In genomic region chr13:49681837-49682236, GRCh38 we compare ENCODE assay signal across 12 cellular contexts. TPM values are rescaled to one million over a fixed set of nuclear protein-coding genes. Genes with fewer than 3 reads are reported as not detected.
DNase-seq lines count a peak whose midpoint lies in the region; ATAC-seq, FAIRE-seq and TF ChIP-seq lines count a peak whose summit lies in the region.
"Had no signal": no experiment of that assay in that cellular context is flagged by ENCODE, and none has a peak within 500 bp of the region (broad histone marks: within the 10 kb centered on the region; RNA-seq: fewer than 3 reads in every experiment).

No MANE protein-coding gene starts in this region.

- no peak overlapping the region for H3K56ac ChIP-seq in mesendoderm (ENCODE audit: low read length)

- no peak overlapping the region for H3K4me3 ChIP-seq in K562
- no peak overlapping the region for H3K4me3 ChIP-seq in mesendoderm (ENCODE audit: low read length)
- H3K4me3 ChIP-seq: suprapubic skin had no signal

- CTCF ChIA-PET in K562 (lab: Yijun Ruan, JAX; ENCODE audit: low intra/inter-chr PET ratio): no interaction called here

- in situ Hi-C loops in K562 (cut with MboI): no loop called here
- in situ Hi-C loops in KBM-7 (cut with MboI; ENCODE audit: low pct_unique_long_range_greater_than_20kb, low sequenced_read_pairs): no loop called here

- H4K5ac ChIP-seq in mesendoderm (ENCODE audit: low read length): no peak overlapping the region

- no peak overlapping the region for H2BK15ac ChIP-seq in mesendoderm (replicated peaks; ENCODE audit: low read depth)

- no peak overlapping the region for H3K4me2 ChIP-seq in K562 (ENCODE audit: insufficient read depth, low read length)
- no peak overlapping the region for H3K4me2 ChIP-seq in mesendoderm (ENCODE audit: low read length)
- H3K4me2 ChIP-seq: SK-N-SH had no signal

- no peak for TF ChIP-seq POLR2A in K562 (conservative IDR thresholded peaks at IDR 0.05)

- FAIRE-seq in K562 (lab: Jason Lieb, UNC): no peak

- H4K20me1 ChIP-seq in K562 (replicated peaks; ENCODE audit: control insufficient read depth, insufficient read depth, low read length): no peaks in the 10 kb centered on the region

- DNase-seq in GM04503 (ENCODE audit: low read depth): peak; percentile 54
- DNase-seq in NCI-H146 treated with DMSO at 0.1 percent for 48 hours (lab: John Stamatoyannopoulos, UW; ENCODE audit: unreplicated experiment): peak; percentile 66
- no peak for DNase-seq in K562 (ENCODE audit: extremely low read depth in 1 of 4, low spot score in 3 of 4)
- DNase-seq in naive thymus-derived CD8-positive, alpha-beta T cell: no peak
- DNase-seq in KBM-7: no peak
- DNase-seq in mesendoderm: no peak
- DNase-seq: SK-N-SH had no signal

- no peak overlapping the region for H3K18ac ChIP-seq in mesendoderm (ENCODE audit: low read length)

- no peak for TF ChIP-seq RAD21 in K562 (CRISPR knock-in tag; conservative IDR thresholded peaks at IDR 0.05 in 1 of 2, IDR thresholded peaks at IDR 0.05 in 1 of 2)

- no peak for ATAC-seq in K562
- no peak for ATAC-seq in naive thymus-derived CD8-positive, alpha-beta T cell
- ATAC-seq in GM21576 (IDR thresholded peaks at IDR 0.05; ENCODE audit: unreplicated experiment): no peak
- ATAC-seq: natural killer cell treated with Interleukin-12 subunit alpha and Interleukin-12 subunit beta and Interleukin-15 and Interleukin-18, amount 100 ng/mL, for 72 hours; WTC11 had no signal

- H3K9ac ChIP-seq in K562 (ENCODE audit: insufficient read depth in 1 of 2, low read depth in 2 of 2, low read length in 2 of 2) (no peak overlapping the region), mesendoderm (ENCODE audit: low read length) (no peak overlapping the region)
- H3K9ac ChIP-seq: SK-N-SH had no signal

- POLR2A ChIA-PET in K562 (lab: Yijun Ruan, JAX): interaction anchor here (1.0 kb wide), 1 partner anchor 9 kb away, joined by 5 read pairs; the partner anchor contains the start of gene EBPL
- POLR2A ChIA-PET in naive thymus-derived CD8-positive, alpha-beta T cell (lab: Charles Lee): interaction anchor here (1.4 kb wide), 1 partner anchor 9 kb away, joined by 3 read pairs; the partner anchor contains the start of gene EBPL

- no peaks in the 10 kb centered on the region for H3K9me3 ChIP-seq in K562 (replicated peaks; ENCODE audit: control insufficient read depth, insufficient read depth, low read depth, low read length)
- H3K9me3 ChIP-seq: SK-N-SH, suprapubic skin had no signal

- peaks cover 6 to 47% (median 13%) of the 10 kb centered on the region in 4 donors for H3K4me1 Mint-ChIP-seq in naive thymus-derived CD8-positive, alpha-beta T cell

- intact Hi-C loops in K562 (cut with micrococcal nuclease): no loop called here

- no peaks in the 10 kb centered on the region for H3K9me1 ChIP-seq in K562 (ENCODE audit: control insufficient read depth, insufficient read depth, low read length)

- H3K36me3 Mint-ChIP-seq in naive thymus-derived CD8-positive, alpha-beta T cell: peaks cover 0 to 26% (median 3%) of the 10 kb centered on the region in 3 donors
- H3K36me3 Mint-ChIP-seq: natural killer cell treated with Interleukin-12 subunit alpha and Interleukin-12 subunit beta and Interleukin-15 and Interleukin-18, amount 100 ng/mL, for 72 hours had no signal

- H3K27me3 Mint-ChIP-seq in naive thymus-derived CD8-positive, alpha-beta T cell: no peaks in the 10 kb centered on the region
- H3K27me3 Mint-ChIP-seq: activated naive CD8-positive, alpha-beta T cell; natural killer cell treated with Interleukin-12 subunit alpha and Interleukin-12 subunit beta and Interleukin-15 and Interleukin-18, amount 100 ng/mL, for 72 hours had no signal

- H3K79me2 ChIP-seq in K562 (ENCODE audit: control insufficient read depth, insufficient read depth, low read length) (peaks cover 24% of the 10 kb centered on the region), mesendoderm (ENCODE audit: control insufficient read depth, insufficient read depth, low read length) (peaks cover 29% of the 10 kb centered on the region)

- H4K8ac ChIP-seq in mesendoderm (ENCODE audit: low read depth, low read length): no peak overlapping the region

- no TSS peak for BruUV-seq in K562 (replicated peaks; lab: Mats Ljungman, UMichigan)

- H3K4me1 ChIP-seq in K562 (replicated peaks in 1 of 2; ENCODE audit: control insufficient read depth in 2 of 2, insufficient read depth in 2 of 2, low read length in 2 of 2) (no peaks in the 10 kb centered on the region), mesendoderm (ENCODE audit: control insufficient read depth, low read depth, low read length) (no peaks in the 10 kb centered on the region)

- H3K27me3 ChIP-seq in K562 (ENCODE audit: control insufficient read depth in 2 of 2, insufficient read depth in 2 of 2, low read length in 2 of 2) (no peaks in the 10 kb centered on the region), mesendoderm (ENCODE audit: insufficient read depth, low read length, poor library complexity) (no peaks in the 10 kb centered on the region)
- H3K27me3 ChIP-seq: suprapubic skin had no signal

- no peak for TF ChIP-seq EP300 in K562 (IDR thresholded peaks at IDR 0.05; ENCODE audit: low read length)

- H2BK5ac ChIP-seq in mesendoderm (ENCODE audit: low read length): no peak overlapping the region

- H3K36me3 ChIP-seq in K562 (ENCODE audit: control insufficient read depth, insufficient read depth, low read length) (peaks cover 19% of the 10 kb centered on the region; the same call in 1 of the 3 replicates), mesendoderm (ENCODE audit: control insufficient read depth, insufficient read depth, low read length) (peaks cover 1% of the 10 kb centered on the region)

- H2BK120ac ChIP-seq in mesendoderm (ENCODE audit: low read depth, low read length): no peak overlapping the region

- 64% methylated on average over 4 of the region's 4 CpGs for WGBS in K562 (ENCODE audit: insufficient coverage, low coverage, missing lambda C conversion rate)
- WGBS in mesendoderm (ENCODE audit: extremely low coverage, insufficient coverage, low lambda C conversion rate): no CpG with 5 or more reads among the region's 4 CpGs

- H3K9me3 Mint-ChIP-seq in naive thymus-derived CD8-positive, alpha-beta T cell: no peaks in the 10 kb centered on the region
- H3K9me3 Mint-ChIP-seq: natural killer cell treated with Interleukin-12 subunit alpha and Interleukin-12 subunit beta and Interleukin-15 and Interleukin-18, amount 100 ng/mL, for 72 hours had no signal

- TF ChIP-seq CTCF in K562 (IDR thresholded peaks at IDR 0.05 in 2 of 3, conservative IDR thresholded peaks at IDR 0.05 in 1 of 3; ENCODE audit: insufficient read depth in 2 of 3, low read depth in 1 of 3, low read length in 3 of 3): no peak

- H3K23ac ChIP-seq in mesendoderm (ENCODE audit: low read length): no peak overlapping the region

- H3K27ac ChIP-seq in K562 (ENCODE audit: extremely low read depth, low read depth, low read length) (no peak overlapping the region), mesendoderm (ENCODE audit: low read depth, low read length) (no peak overlapping the region)
- H3K27ac ChIP-seq: suprapubic skin had no signal

- H3K27ac Mint-ChIP-seq in naive thymus-derived CD8-positive, alpha-beta T cell: peak overlapping the region in 6 of 10 donors; percentile 8 to 59 (median 48)
- H3K27ac Mint-ChIP-seq: activated naive CD8-positive, alpha-beta T cell; natural killer cell treated with Interleukin-12 subunit alpha and Interleukin-12 subunit beta and Interleukin-15 and Interleukin-18, amount 100 ng/mL, for 72 hours; WTC11 had no signal

- H2AK5ac ChIP-seq in mesendoderm (ENCODE audit: low read length): no peak overlapping the region

- H3K79me1 ChIP-seq in mesendoderm (ENCODE audit: low read length): peaks cover 11% of the 10 kb centered on the region

- no peak overlapping the region for H3K4ac ChIP-seq in mesendoderm (ENCODE audit: low read depth, low read length)

- no peak overlapping the region for H3K4me3 Mint-ChIP-seq in naive thymus-derived CD8-positive, alpha-beta T cell
- H3K4me3 Mint-ChIP-seq: activated naive CD8-positive, alpha-beta T cell; natural killer cell treated with Interleukin-12 subunit alpha and Interleukin-12 subunit beta and Interleukin-15 and Interleukin-18, amount 100 ng/mL, for 72 hours; WTC11 had no signal

- H2AFZ ChIP-seq in K562 (ENCODE audit: low read depth, low read length): no peak overlapping the region

RNA-seq across cellular contexts. Expression of gene EBPL, which starts 9.4 kb away (rescaled TPM):
- total RNA-seq in K562 (2011; cell fraction: chromatin; rRNA removed; ENCODE audit: low replicate concordance): 23.7 and 30.4 TPM in 2 replicates
- 53.6 and 62.2 TPM in 2 replicates for total RNA-seq in K562 (2011; cell fraction: nucleolus; rRNA removed)
- total RNA-seq in K562 (2011; cell fraction: nucleoplasm; rRNA removed): 51.8 and 60.8 TPM in 2 replicates
- total RNA-seq in K562 (2014; rRNA removed) (55.2 and 60.9 TPM in 2 replicates), K562 (2014; rRNA removed; fragmentation: Illumina TruSeq; extraction: Trizol) (44.0 and 44.6 TPM in 2 replicates), K562 (2015; rRNA removed; fragmentation: Illumina TruSeq; extraction: Trizol) (33.2 and 34.9 TPM in 2 replicates), K562 (2021) (40.8 and 49.0 TPM in 2 replicates)
- polyA plus RNA-seq in K562 (2011; rRNA removed) (58.2 and 68.3 TPM in 2 replicates), K562 (2014; fragmentation: Illumina TruSeq; extraction: Trizol) (33.4 and 43.0 TPM in 2 replicates), K562 (2014; fragmentation: Nextera tagmentation; extraction: Ambion mirVana) (1 to 10 TPM; 5.2 to 8.5 TPM), K562 (2014; rRNA removed) (64.7 and 71.4 TPM in 2 replicates)
- 87.2 and 91.5 TPM in 2 replicates for polyA plus RNA-seq in K562 (2011; cell fraction: cytosol; rRNA removed)
- 17.9 and 20.3 TPM in 2 replicates for polyA plus RNA-seq in K562 (2011; cell fraction: nucleus; rRNA removed)
- 38.9 and 43.2 TPM in 2 replicates for polyA plus RNA-seq in K562 (2012)
- 32.2 and 35.2 TPM in 2 replicates for polyA minus RNA-seq in K562 (2011; rRNA and poly(A)+ RNA removed)
- polyA minus RNA-seq in K562 (2011; cell fraction: cytosol; rRNA and poly(A)+ RNA removed): 11.4 and 20.4 TPM in 2 replicates
- 4.6 and 10.8 TPM in 2 replicates for polyA minus RNA-seq in K562 (2011; cell fraction: nucleus; rRNA and poly(A)+ RNA removed)
- 10 to 100 TPM; 27.0 to 31.2 TPM for total RNA-seq in naive thymus-derived CD8-positive, alpha-beta T cell
- polyA plus RNA-seq in naive thymus-derived CD8-positive, alpha-beta T cell: 10 to 100 TPM; 57.0 to 76.5 (median 63.3) TPM
- 152 TPM for polyA plus RNA-seq in mesendoderm (2013, experiment 1 of 2)
- polyA plus RNA-seq in mesendoderm (2013, experiment 2 of 2): 153 TPM

RNA-seq across cellular contexts. Expression of gene ARL11, which starts 53.5 kb away (rescaled TPM):
- 0.39 and 0.81 TPM in 2 replicates for total RNA-seq in K562 (2011; cell fraction: chromatin; rRNA removed; ENCODE audit: low replicate concordance)
- 0.53 and 0.67 TPM in 2 replicates for total RNA-seq in K562 (2011; cell fraction: nucleolus; rRNA removed)
- total RNA-seq in K562 (2011; cell fraction: nucleoplasm; rRNA removed): 0.81 and 0.99 TPM in 2 replicates
- 0.45 TPM in 2 replicates for total RNA-seq in K562 (2014; rRNA removed)
- 0.36 and 0.38 TPM in 2 replicates for total RNA-seq in K562 (2014; rRNA removed; fragmentation: Illumina TruSeq; extraction: Trizol)
- 0.68 and 0.87 TPM in 2 replicates for total RNA-seq in K562 (2015; rRNA removed; fragmentation: Illumina TruSeq; extraction: Trizol)
- 0.45 and 0.84 TPM in 2 replicates for total RNA-seq in K562 (2021)
- polyA plus RNA-seq in K562 (2011; rRNA removed): 0.33 and 0.38 TPM in 2 replicates
- polyA plus RNA-seq in K562 (2011; cell fraction: cytosol; rRNA removed): 0.22 and 0.46 TPM in 2 replicates
- polyA plus RNA-seq in K562 (2011; cell fraction: nucleus; rRNA removed): 0.15 and 0.21 TPM in 2 replicates
- 0.43 and 1.2 TPM in 2 replicates for polyA plus RNA-seq in K562 (2012)
- 0.53 and 0.56 TPM in 2 replicates for polyA plus RNA-seq in K562 (2014; fragmentation: Illumina TruSeq; extraction: Trizol)
- polyA plus RNA-seq in K562 (2014; fragmentation: Nextera tagmentation; extraction: Ambion mirVana): under 1 TPM; 0.18 to 0.20 TPM
- 0.73 and 0.77 TPM in 2 replicates for polyA plus RNA-seq in K562 (2014; rRNA removed)
- 0.53 and 0.60 TPM in 2 replicates for polyA minus RNA-seq in K562 (2011; rRNA and poly(A)+ RNA removed)
- polyA minus RNA-seq in K562 (2011; cell fraction: cytosol; rRNA and poly(A)+ RNA removed): not detected in 2 replicates
- polyA minus RNA-seq in K562 (2011; cell fraction: nucleus; rRNA and poly(A)+ RNA removed): 0.40 and 0.56 TPM in 2 replicates
- total RNA-seq in naive thymus-derived CD8-positive, alpha-beta T cell: 1 to 10 TPM; 1.7 TPM
- polyA plus RNA-seq in naive thymus-derived CD8-positive, alpha-beta T cell: under 1 TPM; 0.15 to 0.68 (median 0.16) TPM
- polyA plus RNA-seq in mesendoderm (2013, experiment 1 of 2): 0.25 TPM
- polyA plus RNA-seq in mesendoderm (2013, experiment 2 of 2): 0.28 TPM
- polyA plus RNA-seq: SK-N-SH had no signal

Comparison
In these comparisons a context has a peak if more than half of its experiments do, and no peak if none do; other contexts are left out.
1. DNase-seq: peak in GM04503 (single experiment) and NCI-H146 treated with DMSO at 0.1 percent for 48 hours (single experiment); none in K562 (0 of 4), naive thymus-derived CD8-positive, alpha-beta T cell (0 of 10), KBM-7 (single experiment) and mesendoderm (single experiment).